ENCODE assay signal across 8 cellular contexts in the genomic region with DNA sequence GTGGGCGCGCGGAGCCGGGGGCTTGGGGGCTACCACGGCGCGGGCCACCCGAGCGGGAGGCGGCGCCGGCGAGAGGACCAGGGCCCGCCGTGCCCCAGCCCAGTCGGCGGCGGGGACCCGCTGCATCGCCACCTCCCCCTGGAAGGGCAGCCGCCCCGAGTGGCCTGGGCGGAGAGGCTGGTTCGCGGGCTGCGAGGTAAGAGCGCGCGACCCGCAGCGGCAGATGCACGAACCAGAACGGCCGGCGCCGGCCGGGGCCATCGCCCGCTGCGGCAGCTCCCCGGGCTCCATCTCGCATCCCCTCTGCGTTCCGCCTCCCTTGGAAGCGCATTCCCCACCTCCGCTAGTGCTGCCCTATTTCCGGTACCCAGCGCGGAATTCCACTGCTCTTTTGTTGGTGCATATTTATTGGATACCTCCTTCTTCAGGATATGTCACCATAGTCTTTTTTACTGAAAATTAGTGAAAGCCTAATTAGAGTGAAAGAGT. TPM values are rescaled to one million over a fixed set of nuclear protein-coding genes. Genes with fewer than 3 reads are reported as not detected.
DNase-seq lines count a peak whose midpoint lies in the region; ATAC-seq and TF ChIP-seq lines count a peak whose summit lies in the region.

No MANE protein-coding gene starts in this region.

- DNase-seq in AG09309 (ENCODE audit: low read depth) = no peak
- peak; percentile 43 for DNase-seq in NCI-H2227 (lab: John Stamatoyannopoulos, UW; ENCODE audit: unreplicated experiment)
- DNase-seq in foreskin keratinocyte = peak in 1 of 2 donors; percentile 53
- no peak for DNase-seq in natural killer cell treated with Interleukin-12 subunit alpha and Interleukin-12 subunit beta and Interleukin-15 and Interleukin-18, amount 100 ng/mL, for 72 hours (ENCODE audit: low spot score)
- peak; percentile 69 to 80 for DNase-seq in aorta

- intact Hi-C loops in aorta (cut with DNase I) = loop anchor here in 1 of 2 donors (10.0 kb wide), 1 partner anchor 473 kb away; no protein-coding TSS in a partner anchor

- 0 to 1% methylated on average over 27 to 49 of the region's 49 CpGs for WGBS in aorta, 2 donors

- H3K9me3 ChIP-seq in aorta (ENCODE audit: control insufficient read depth, low read length) = no peaks in the 10 kb centered on the region

- H3K27me3 ChIP-seq in foreskin keratinocyte (no peaks in the 10 kb centered on the region), aorta (ENCODE audit: control insufficient read depth in 1 of 2, insufficient read depth in 2 of 2, low read length in 1 of 2) (no peaks in the 10 kb centered on the region)

- peak overlapping the region; percentile 88 for H3K4me3 Mint-ChIP-seq in activated T-helper 17 cell treated with anti-CD3 and anti-CD28 coated beads, Interleukin-2, amount 50 U/mL, for 72 hours
- H3K4me3 Mint-ChIP-seq in natural killer cell treated with Interleukin-12 subunit alpha and Interleukin-12 subunit beta and Interleukin-15 and Interleukin-18, amount 100 ng/mL, for 72 hours = peak overlapping the region; percentile 95

- H3K27ac ChIP-seq in foreskin keratinocyte (peak overlapping the region; percentile 2), aorta (ENCODE audit: low read depth in 1 of 2, low read length in 2 of 2) (peak overlapping the region; percentile 100)

- no peaks in the 10 kb centered on the region for H3K36me3 ChIP-seq in aorta (ENCODE audit: control insufficient read depth in 1 of 2, insufficient read depth in 2 of 2, low read length in 1 of 2)

- peaks cover 26% of the 10 kb centered on the region for H3K4me1 Mint-ChIP-seq in activated T-helper 17 cell treated with anti-CD3 and anti-CD28 coated beads, Interleukin-2, amount 50 U/mL, for 72 hours
- H3K4me1 Mint-ChIP-seq in natural killer cell treated with Interleukin-12 subunit alpha and Interleukin-12 subunit beta and Interleukin-15 and Interleukin-18, amount 100 ng/mL, for 72 hours (ENCODE audit: low read depth in 2 of 2) = peaks cover 25 to 33% of the 10 kb centered on the region in 2 donors

- H3K4me1 ChIP-seq in foreskin keratinocyte (peaks cover 18% of the 10 kb centered on the region), aorta (ENCODE audit: control insufficient read depth in 1 of 2, insufficient read depth in 2 of 2, low read length in 2 of 2) (peaks cover 4% of the 10 kb centered on the region in 2 donors)

- peak overlapping the region; percentile 65 for H3K4me3 ChIP-seq in AG09309 (ENCODE audit: control insufficient read depth, low read depth, low read length)
- peak overlapping the region; percentile 99 to 100 for H3K4me3 ChIP-seq in aorta (ENCODE audit: low read length in 2 of 2)

- no peaks in the 10 kb centered on the region for H3K27me3 Mint-ChIP-seq in activated T-helper 17 cell treated with anti-CD3 and anti-CD28 coated beads, Interleukin-2, amount 50 U/mL, for 72 hours
- peaks cover 0 to 9% of the 10 kb centered on the region in 2 donors for H3K27me3 Mint-ChIP-seq in natural killer cell treated with Interleukin-12 subunit alpha and Interleukin-12 subunit beta and Interleukin-15 and Interleukin-18, amount 100 ng/mL, for 72 hours

- no peak for TF ChIP-seq CTCF in AG09309 (IDR thresholded peaks at IDR 0.05; ENCODE audit: control insufficient read depth, insufficient read depth, low read depth, low read length, missing control alignments)
- no peak for TF ChIP-seq CTCF in foreskin keratinocyte (conservative IDR thresholded peaks at IDR 0.05)

- peaks cover 5% of the 10 kb centered on the region for H3K36me3 Mint-ChIP-seq in activated T-helper 17 cell treated with anti-CD3 and anti-CD28 coated beads, Interleukin-2, amount 50 U/mL, for 72 hours (ENCODE audit: low read depth)
- H3K36me3 Mint-ChIP-seq in natural killer cell treated with Interleukin-12 subunit alpha and Interleukin-12 subunit beta and Interleukin-15 and Interleukin-18, amount 100 ng/mL, for 72 hours = no peaks in the 10 kb centered on the region

- peak overlapping the region; percentile 18 for H3K27ac Mint-ChIP-seq in activated T-helper 17 cell treated with anti-CD3 and anti-CD28 coated beads, Interleukin-2, amount 50 U/mL, for 72 hours
- H3K27ac Mint-ChIP-seq in natural killer cell treated with Interleukin-12 subunit alpha and Interleukin-12 subunit beta and Interleukin-15 and Interleukin-18, amount 100 ng/mL, for 72 hours = peak overlapping the region; percentile 66 to 75

- no peaks in the 10 kb centered on the region for H3K9me3 Mint-ChIP-seq in activated T-helper 17 cell treated with anti-CD3 and anti-CD28 coated beads, Interleukin-2, amount 50 U/mL, for 72 hours
- H3K9me3 Mint-ChIP-seq in natural killer cell treated with Interleukin-12 subunit alpha and Interleukin-12 subunit beta and Interleukin-15 and Interleukin-18, amount 100 ng/mL, for 72 hours = no peaks in the 10 kb centered on the region

- peak; percentile 44 for ATAC-seq in GM18511 (IDR thresholded peaks at IDR 0.05; ENCODE audit: unreplicated experiment)
- ATAC-seq in HG02885 (IDR thresholded peaks at IDR 0.05; ENCODE audit: poor library complexity, unreplicated experiment) = peak; percentile 37
- peak; percentile 28 for ATAC-seq in activated T-helper 17 cell treated with anti-CD3 and anti-CD28 coated beads, Interleukin-2, amount 50 U/mL, for 72 hours (replicated peaks)
- peak; percentile 52 for ATAC-seq in foreskin keratinocyte
- ATAC-seq in natural killer cell treated with Interleukin-12 subunit alpha and Interleukin-12 subunit beta and Interleukin-15 and Interleukin-18, amount 100 ng/mL, for 72 hours = peak; percentile 48 to 57
- ATAC-seq in aorta (ENCODE audit: low FRiP score) = peak; percentile 45

RNA-seq across cellular contexts. Expression of gene PKD2, which starts 0.7 kb away (rescaled TPM):
- total RNA-seq in activated T-helper 17 cell treated with anti-CD3 and anti-CD28 coated beads, Interleukin-2, amount 50 U/mL, for 72 hours = 10 to 100 TPM in 1 of 2 donors, 1 to 10 TPM in 1; 7.3 to 12.7 TPM
- 22.9 and 26.5 TPM in 2 replicates for total RNA-seq in foreskin keratinocyte
- 4.8 and 5.9 TPM in 2 replicates for polyA plus RNA-seq in foreskin keratinocyte
- 10 to 100 TPM in 1 of 2 donors, 1 to 10 TPM in 1; 7.8 to 19.5 TPM for total RNA-seq in natural killer cell treated with Interleukin-12 subunit alpha and Interleukin-12 subunit beta and Interleukin-15 and Interleukin-18, amount 100 ng/mL, for 72 hours
- 100 to 1,000 TPM; 132 to 311 TPM for total RNA-seq in aorta
- 10 to 100 TPM; 62.7 to 87.3 TPM for polyA plus RNA-seq in aorta

RNA-seq across cellular contexts. Expression of gene SPP1, which starts 32.7 kb away (rescaled TPM):
- total RNA-seq in activated T-helper 17 cell treated with anti-CD3 and anti-CD28 coated beads, Interleukin-2, amount 50 U/mL, for 72 hours = 1 to 10 TPM in 1 of 2 donors, under 1 TPM in 1; 0.21 to 7.3 TPM
- total RNA-seq in foreskin keratinocyte (0.17 and 0.18 TPM in 2 replicates), aorta (100 to 1,000 TPM; 180 to 199 TPM)
- polyA plus RNA-seq in foreskin keratinocyte (0.21 and 0.24 TPM in 2 replicates), aorta (10 to 100 TPM in 1 of 2 donors, 1 to 10 TPM in 1; 3.7 to 89.2 TPM)
- not detected for total RNA-seq in natural killer cell treated with Interleukin-12 subunit alpha and Interleukin-12 subunit beta and Interleukin-15 and Interleukin-18, amount 100 ng/mL, for 72 hours

Comparison
In these comparisons a context has a peak if more than half of its experiments do, and no peak if none do; other contexts are left out.
1. DNase-seq: peak in NCI-H2227 (single experiment) and aorta (2 of 2); none in AG09309 (single experiment) and natural killer cell treated with Interleukin-12 subunit alpha and Interleukin-12 subunit beta and Interleukin-15 and Interleukin-18, amount 100 ng/mL, for 72 hours (single experiment).
2. RNA of gene SPP1, which starts 32.7 kb away (total RNA-seq): 180 to 199 TPM in aorta; 0.21 to 7.3 TPM in activated T-helper 17 cell treated with anti-CD3 and anti-CD28 coated beads, Interleukin-2, amount 50 U/mL, for 72 hours, not detected in natural killer cell treated with Interleukin-12 subunit alpha and Interleukin-12 subunit beta and Interleukin-15 and Interleukin-18, amount 100 ng/mL, for 72 hours and 0.17 to 0.18 TPM in foreskin keratinocyte; every median in the first group is over 10 times any median in the second.
3. Peak in every context shown above with its lines, with median percentiles within 50 percentile points of each other: ATAC-seq.